In genomic region chr17:8175795-8176196, GRCh38 we compare ENCODE assay signal across 8 cellular contexts. TPM values are rescaled to one million over a fixed set of nuclear protein-coding genes. Genes with fewer than 3 reads are reported as not detected.
DNase-seq lines count a peak whose midpoint lies in the region; ATAC-seq and TF ChIP-seq lines count a peak whose summit lies in the region.

No MANE protein-coding gene starts in this region.

- CTCF ChIA-PET in T-cell (lab: Charles Lee) = interaction anchor here in 1 of 2 donors (0.6 kb wide), 1 partner anchor 38 kb away, joined by 3 read pairs; no protein-coding TSS in a partner anchor

- H3K9ac ChIP-seq in parathyroid adenoma = peak overlapping the region; percentile 74

- H3K4me3 ChIP-seq in ACC112 (ENCODE audit: low read depth, low read length) = peak overlapping the region; percentile 91
- H3K4me3 ChIP-seq in fibroblast of pulmonary artery (replicated peaks; ENCODE audit: low read depth, low read length) = peak overlapping the region; percentile 75
- peak overlapping the region; percentile 87 for H3K4me3 ChIP-seq in parathyroid adenoma (ENCODE audit: low read depth, low read length)

- H3K9me3 ChIP-seq in parathyroid adenoma (ENCODE audit: control insufficient read depth, low read length) = no peaks in the 10 kb centered on the region

- H3K27ac ChIP-seq in ACC112 (ENCODE audit: low read depth, low read length) (peak overlapping the region; percentile 61), parathyroid adenoma (peak overlapping the region; percentile 97)

- no peaks in the 10 kb centered on the region for H3K9me3 Mint-ChIP-seq in T-cell

- H3K36me3 ChIP-seq in ACC112 (ENCODE audit: insufficient read depth, low read length) (no peaks in the 10 kb centered on the region), parathyroid adenoma (ENCODE audit: control insufficient read depth, insufficient read depth, low read length) (no peaks in the 10 kb centered on the region)

- H3K4me2 ChIP-seq in parathyroid adenoma (ENCODE audit: low read length) = peak overlapping the region; percentile 98

- peaks cover 43 to 55% (median 51%) of the 10 kb centered on the region in 3 donors for H3K4me1 Mint-ChIP-seq in T-cell

- peak overlapping the region; percentile 86 to 90 (median 89) for H3K4me3 Mint-ChIP-seq in T-cell

- H3K36me3 Mint-ChIP-seq in T-cell = no peaks in the 10 kb centered on the region

- H2AFZ ChIP-seq in ACC112 (ENCODE audit: low read length, unreplicated experiment) (peak overlapping the region; percentile 99), parathyroid adenoma (peak overlapping the region; percentile 92)

- H3K79me2 ChIP-seq in ACC112 (ENCODE audit: control insufficient read depth, insufficient read depth, low read length, unreplicated experiment) (peaks cover 20% of the 10 kb centered on the region), parathyroid adenoma (peaks cover 11% of the 10 kb centered on the region)

- TF ChIP-seq CTCF in fibroblast of pulmonary artery (IDR thresholded peaks at IDR 0.05; ENCODE audit: low read length, missing control alignments) (no peak), parathyroid adenoma (IDR thresholded peaks at IDR 0.05) (no peak)

- H3K27me3 ChIP-seq in ACC112 (ENCODE audit: insufficient read depth, low read length) = no peaks in the 10 kb centered on the region
- H3K27me3 ChIP-seq in parathyroid adenoma (ENCODE audit: control insufficient read depth, insufficient read depth, low read length) = no peaks in the 10 kb centered on the region

- no peaks in the 10 kb centered on the region for H3K27me3 Mint-ChIP-seq in T-cell

- POLR2A ChIA-PET in T-cell (lab: Charles Lee) = no interaction called here

- H3K27ac Mint-ChIP-seq in T-cell = peak overlapping the region; percentile 93 to 94

- peaks cover 26% of the 10 kb centered on the region for H3K4me1 ChIP-seq in ACC112 (ENCODE audit: control insufficient read depth, insufficient read depth, low read length, unreplicated experiment)
- H3K4me1 ChIP-seq in parathyroid adenoma = peaks cover 24% of the 10 kb centered on the region

- ATAC-seq in GM21528 (IDR thresholded peaks at IDR 0.05; ENCODE audit: low FRiP score, unreplicated experiment) (peak; percentile 6), T-cell (replicated peaks in 1 of 4) (peak in 3 of 4 experiments; percentile 0 to 2 (median 0)), GM18861 (IDR thresholded peaks at IDR 0.05; ENCODE audit: unreplicated experiment) (no peak)

- DNase-seq in T-cell (no peak), fibroblast of pulmonary artery (ENCODE audit: low read depth) (no peak), SIG-M5 treated with dmso at 0.1 percent for 504 hours (lab: John Stamatoyannopoulos, UW; ENCODE audit: unreplicated experiment) (no peak), AG20443 (ENCODE audit: low spot score) (no peak)

RNA-seq across cellular contexts. Expression of gene TMEM107, which starts 0.4 kb away (rescaled TPM):
- total RNA-seq in T-cell = 10 to 100 TPM; 23.4 to 28.9 (median 25.0) TPM

RNA-seq across cellular contexts. Expression of gene VAMP2, which starts 13.0 kb away (rescaled TPM):
- 100 to 1,000 TPM; 160 to 243 (median 186) TPM for total RNA-seq in T-cell

RNA-seq across cellular contexts. Expression of gene BORCS6, which starts 14.2 kb away (rescaled TPM):
- total RNA-seq in T-cell = 10 to 100 TPM in 3 of 5 donors, 1 to 10 TPM in 2; 6.7 to 21.3 (median 17.2) TPM

RNA-seq across cellular contexts. Expression of gene PER1, which starts 23.6 kb away (rescaled TPM):
- 1,000 to 10,000 TPM in 2 of 5 donors, 10 to 100 TPM in 3; 62.6 to 1,675 (median 82.4) TPM for total RNA-seq in T-cell

RNA-seq across cellular contexts. Expression of gene AURKB, which starts 34.6 kb away (rescaled TPM):
- total RNA-seq in T-cell = 1 to 10 TPM; 1.0 to 2.7 (median 1.7) TPM
